ENCODE assay signal across 11 cellular contexts in the genomic region with DNA sequence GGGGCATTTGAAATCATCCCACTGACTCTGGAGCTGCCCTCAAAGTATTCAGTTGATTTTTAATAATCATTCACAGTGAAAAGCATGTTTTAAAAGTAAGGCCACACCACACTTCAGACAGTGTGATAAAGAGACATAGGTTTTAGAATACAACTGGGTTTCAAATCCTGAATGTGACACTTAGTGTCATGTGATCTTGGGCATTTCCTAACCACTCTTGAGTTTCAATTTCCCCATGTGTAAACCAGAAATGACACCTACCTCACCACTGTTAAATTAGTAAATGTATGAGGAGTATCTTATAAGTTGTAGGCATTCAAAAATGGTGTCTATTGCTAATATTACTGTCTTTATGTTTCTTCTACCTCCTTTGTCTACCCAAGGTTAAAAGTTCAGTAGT. TPM values are rescaled to one million over a fixed set of nuclear protein-coding genes. Genes with fewer than 3 reads are reported as not detected.
DNase-seq lines count a peak whose midpoint lies in the region; ATAC-seq and TF ChIP-seq lines count a peak whose summit lies in the region.
"Had no signal": no experiment of that assay in that cellular context is flagged by ENCODE, and none has a peak within 500 bp of the region (broad histone marks: within the 10 kb centered on the region; RNA-seq: fewer than 3 reads in every experiment).

No MANE protein-coding gene starts in this region.

- no peak overlapping the region for H2BK15ac ChIP-seq in neuronal stem cell (ENCODE audit: low read length)

- H2BK120ac ChIP-seq in neuronal stem cell (ENCODE audit: low read depth, low read length): no peak overlapping the region

- no peaks in the 10 kb centered on the region for H3K27me3 Mint-ChIP-seq in CD14-positive monocyte (ENCODE audit: low read depth in 3 of 3)
- no peaks in the 10 kb centered on the region for H3K27me3 Mint-ChIP-seq in chondrocyte (ENCODE audit: low read depth)

- H3K4me1 Mint-ChIP-seq in CD14-positive monocyte: peaks cover 59% of the 10 kb centered on the region
- peaks cover 66% of the 10 kb centered on the region for H3K4me1 Mint-ChIP-seq in chondrocyte (ENCODE audit: low read depth)

- peak overlapping the region; percentile 76 to 89 (median 87) for H3K27ac Mint-ChIP-seq in CD14-positive monocyte
- H3K27ac Mint-ChIP-seq in chondrocyte (ENCODE audit: unreplicated experiment): peak overlapping the region; percentile 81
- H3K27ac Mint-ChIP-seq: nephron had no signal

- H4K8ac ChIP-seq in neuronal stem cell (ENCODE audit: low read depth, low read length): no peak overlapping the region

- TF ChIP-seq POLR2A in vagina (IDR thresholded peaks at IDR 0.05): no peak

- peaks cover 4% of the 10 kb centered on the region for H3K79me1 ChIP-seq in neuronal stem cell (ENCODE audit: low read depth, low read length)

- H3K27me3 ChIP-seq in neuronal stem cell (ENCODE audit: control insufficient read depth in 3 of 3, insufficient read depth in 3 of 3, low read depth in 1 of 3, low read length in 3 of 3) (no peaks in the 10 kb centered on the region), vagina (no peaks in the 10 kb centered on the region)
- H3K27me3 ChIP-seq: cardiac muscle cell had no signal

- TF ChIP-seq CTCF in CD14-positive monocyte (IDR thresholded peaks at IDR 0.05) (no peak), chondrocyte (IDR thresholded peaks at IDR 0.05) (no peak), vagina (IDR thresholded peaks at IDR 0.05) (no peak)

- H3K9me3 ChIP-seq in neuronal stem cell (replicated peaks in 1 of 2; ENCODE audit: control insufficient read depth in 2 of 2, insufficient read depth in 1 of 2, low read depth in 1 of 2, low read length in 2 of 2): peaks cover 0 to 3% of the 10 kb centered on the region in 2 donors
- H3K9me3 ChIP-seq in vagina: no peaks in the 10 kb centered on the region

- peaks cover 6 to 9% of the 10 kb centered on the region in 2 donors for H3K4me1 ChIP-seq in neuronal stem cell (ENCODE audit: control insufficient read depth in 2 of 2, insufficient read depth in 1 of 2, low read depth in 1 of 2, low read length in 2 of 2)
- peaks cover 27% of the 10 kb centered on the region for H3K4me1 ChIP-seq in vagina

- H2BK12ac ChIP-seq in neuronal stem cell (ENCODE audit: low read length): no peak overlapping the region

- no peak overlapping the region for H4K91ac ChIP-seq in neuronal stem cell (ENCODE audit: low read depth, low read length, poor library complexity)

- H3K4ac ChIP-seq in neuronal stem cell (ENCODE audit: low read length): no peak overlapping the region

- H3K9me3 Mint-ChIP-seq in CD14-positive monocyte (peaks cover 0 to 3% (median 0%) of the 10 kb centered on the region in 7 donors), chondrocyte (ENCODE audit: low read depth) (peaks cover 4% of the 10 kb centered on the region)

- H3K14ac ChIP-seq in neuronal stem cell (ENCODE audit: low read length): no peak overlapping the region

- intact Hi-C loops in CD14-positive monocyte (cut with micrococcal nuclease) (no loop called here), vagina (cut with DNase I) (no loop called here)

- no peak overlapping the region for H3K23ac ChIP-seq in neuronal stem cell (ENCODE audit: low read depth, low read length, poor library complexity)

- no peak overlapping the region for H2AK5ac ChIP-seq in neuronal stem cell (ENCODE audit: low read depth, low read length)

- no peak overlapping the region for H3K4me3 Mint-ChIP-seq in CD14-positive monocyte
- no peak overlapping the region for H3K4me3 Mint-ChIP-seq in chondrocyte (ENCODE audit: unreplicated experiment)
- H3K4me3 Mint-ChIP-seq: nephron had no signal

- H3K18ac ChIP-seq in neuronal stem cell (ENCODE audit: low read length): no peak overlapping the region

- H3K36me3 Mint-ChIP-seq in CD14-positive monocyte (peaks cover 25 to 41% of the 10 kb centered on the region in 2 donors), chondrocyte (ENCODE audit: low read depth) (peaks cover 4% of the 10 kb centered on the region)

- no peak overlapping the region for H2BK5ac ChIP-seq in neuronal stem cell (ENCODE audit: low read length)

- peaks cover 1 to 47% of the 10 kb centered on the region in 2 donors for H3K36me3 ChIP-seq in neuronal stem cell (replicated peaks in 1 of 2; ENCODE audit: control insufficient read depth in 2 of 2, insufficient read depth in 2 of 2, low read length in 2 of 2)
- no peaks in the 10 kb centered on the region for H3K36me3 ChIP-seq in vagina

- H3K9ac ChIP-seq in neuronal stem cell (ENCODE audit: low read depth, low read length, poor library complexity): no peak overlapping the region

- no peak for DNase-seq in CD14-positive monocyte (ENCODE audit: low spot score)
- DNase-seq in M059J (ENCODE audit: low read depth): peak; percentile 56
- DNase-seq in chondrocyte (ENCODE audit: low spot score): no peak
- DNase-seq in neuronal stem cell (ENCODE audit: low spot score): no peak
- no peak for DNase-seq in EL
- DNase-seq in vagina (ENCODE audit: extremely low spot score in 2 of 2): no peak
- no peak for DNase-seq in activated gamma-delta T cell (lab: John Stamatoyannopoulos, UW)
- DNase-seq: NCI-H510A treated with DMSO at 0.1 percent for 48 hours had no signal

- no peak overlapping the region for H3K4me2 ChIP-seq in neuronal stem cell (ENCODE audit: insufficient read depth, low read length, poor library complexity, severe bottlenecking)

- peak; percentile 32 for ATAC-seq in GM19463 (IDR thresholded peaks at IDR 0.05; ENCODE audit: unreplicated experiment)

- H2AFZ ChIP-seq in neuronal stem cell (ENCODE audit: low read length): no peak overlapping the region

- no peak overlapping the region for H3K4me3 ChIP-seq in neuronal stem cell (ENCODE audit: low read length in 2 of 2)
- no peak overlapping the region for H3K4me3 ChIP-seq in vagina
- H3K4me3 ChIP-seq: cardiac muscle cell had no signal

- no peak overlapping the region for H3K27ac ChIP-seq in neuronal stem cell (replicated peaks; ENCODE audit: low read length)
- no peak overlapping the region for H3K27ac ChIP-seq in vagina
- H3K27ac ChIP-seq: cardiac muscle cell had no signal

RNA-seq across cellular contexts. Expression of gene TMEM123, which starts 5.4 kb away (rescaled TPM):
- polyA plus RNA-seq in CD14-positive monocyte: 100 to 1,000 TPM; 263 to 368 TPM
- 225 and 258 TPM in 2 replicates for total RNA-seq in M059J (2014; rRNA removed; shearing (Covaris generic))
- total RNA-seq in chondrocyte (94.9 to 119 TPM (median 105 TPM) in 3 replicates), vagina (156 TPM)
- polyA plus RNA-seq in neuronal stem cell (2013, experiment 1 of 2): 103 TPM
- 107 TPM for polyA plus RNA-seq in neuronal stem cell (2013, experiment 2 of 2)
